Comparison of ENCODE assay signal across 25 cellular contexts in genomic region chr5:135138116-135138850, GRCh38.
DNase-seq lines count a peak whose midpoint lies in the region; ATAC-seq, FAIRE-seq and TF ChIP-seq lines count a peak whose summit lies in the region.
"Had no signal": no experiment of that assay in that cellular context is flagged by ENCODE, and none has a peak within 500 bp of the region (broad histone marks: within the 10 kb centered on the region; RNA-seq: fewer than 3 reads in every experiment).

No MANE protein-coding gene starts in this region.

- POLR2A ChIA-PET in A673 (lab: Charles Lee; ENCODE audit: low non-redundant PET): no interaction called here

- BruUV-seq in A673 (replicated peaks; lab: Mats Ljungman, UMichigan): no TSS peak

- TF ChIP-seq CTCF in colonic mucosa (IDR thresholded peaks at IDR 0.05) (no peak), A673 (conservative IDR thresholded peaks at IDR 0.05; ENCODE audit: low read depth, low read length) (no peak)

- no peak for ATAC-seq in GM18907 (IDR thresholded peaks at IDR 0.05; ENCODE audit: unreplicated experiment)
- ATAC-seq: gastroesophageal sphincter; left lung; sciatic nerve; stimulated activated naive CD8-positive, alpha-beta T cell treated with anti-CD3 and anti-CD28 coated beads, Interleukin-15, amount 100 ng/mL, for 72 hours; T-cell had no signal

- H3K27me3 ChIP-seq in MG63 (no peaks in the 10 kb centered on the region), colonic mucosa (no peaks in the 10 kb centered on the region), muscle layer of colon (ENCODE audit: control insufficient read depth in 1 of 2, insufficient read depth in 2 of 2, low read length in 2 of 2) (no peaks in the 10 kb centered on the region), A673 (replicated peaks; ENCODE audit: insufficient read depth, low read depth, low read length, poor library complexity) (no peaks in the 10 kb centered on the region)
- H3K27me3 ChIP-seq: ascending aorta, gastroesophageal sphincter, uterus had no signal

- peaks cover 12% of the 10 kb centered on the region for H3K4me1 ChIP-seq in colonic mucosa
- peaks cover 36% of the 10 kb centered on the region for H3K4me1 ChIP-seq in muscle layer of colon (ENCODE audit: insufficient read depth, low read length)
- no peaks in the 10 kb centered on the region for H3K4me1 ChIP-seq in A673 (ENCODE audit: insufficient read depth, low read length, poor library complexity, severe bottlenecking)
- H3K4me1 ChIP-seq: ascending aorta, uterus had no signal

- H3K27ac ChIP-seq in colonic mucosa (peak overlapping the region; percentile 38), muscle layer of colon (ENCODE audit: low read depth, low read length) (peak overlapping the region; percentile 38), A673 (ENCODE audit: low read depth, low read length, poor library complexity, severe bottlenecking) (no peak overlapping the region)
- H3K27ac ChIP-seq: ascending aorta, left lung had no signal

- H3K36me3 ChIP-seq in MG63 (no peaks in the 10 kb centered on the region), colonic mucosa (no peaks in the 10 kb centered on the region), muscle layer of colon (ENCODE audit: insufficient read depth, low read length) (no peaks in the 10 kb centered on the region), A673 (ENCODE audit: insufficient read depth, low read length, poor library complexity, severe bottlenecking) (no peaks in the 10 kb centered on the region)
- H3K36me3 ChIP-seq: ascending aorta, gastroesophageal sphincter, left lung, uterus had no signal

- intact Hi-C loops in colonic mucosa (cut with DNase I) (no loop called here), A673 (cut with micrococcal nuclease; ENCODE audit: unreplicated experiment) (no loop called here)

- H3K9ac ChIP-seq in colonic mucosa (ENCODE audit: low read depth in 2 of 2, low read length in 2 of 2) (no peak overlapping the region), muscle layer of colon (ENCODE audit: low read length) (no peak overlapping the region)

- CTCF ChIA-PET in A673 (lab: Charles Lee): no interaction called here

- DNase-seq in DMS53 treated with DMSO at 0.1 percent for 48 hours (lab: John Stamatoyannopoulos, UW; ENCODE audit: unreplicated experiment): peak; percentile 44
- peak; percentile 48 for DNase-seq in MG63
- DNase-seq in colonic mucosa: no peak
- DNase-seq in A673 (ENCODE audit: low spot score): no peak
- DNase-seq in frontal cortex (ENCODE audit: low spot score in 2 of 2): no peak
- DNase-seq in stimulated activated naive CD4-positive, alpha-beta T cell (lab: John Stamatoyannopoulos, UW): no peak
- DNase-seq: activated CD4-positive, alpha-beta memory T cell treated with anti-CD3 and anti-CD28 coated beads for 36 hours; activated naive CD4-positive, alpha-beta T cell treated with Interleukin-2 at 50 U/mL for 16 hours; AML-193; Karpas-422; left lung; NCI-H1417 treated with DMSO at 0.1 percent for 48 hours; occipital lobe; Right ventricle myocardium superior; stimulated activated CD4-positive, alpha-beta T cell treated with anti-CD3 and anti-CD28 coated beads, Interleukin-1b, Interleukin-23, amount 100 ng/mL, for 48 hours; stimulated activated naive CD8-positive, alpha-beta T cell treated with anti-CD3 and anti-CD28 coated beads, Interleukin-15, amount 100 ng/mL, for 72 hours; T-cell; uterus had no signal

- H3K9me3 ChIP-seq in MG63: no peaks in the 10 kb centered on the region
- no peaks in the 10 kb centered on the region for H3K9me3 ChIP-seq in colonic mucosa
- no peaks in the 10 kb centered on the region for H3K9me3 ChIP-seq in muscle layer of colon (ENCODE audit: low read length)
- no peaks in the 10 kb centered on the region for H3K9me3 ChIP-seq in A673 (ENCODE audit: low read depth, low read length, poor library complexity, severe bottlenecking)
- H3K9me3 ChIP-seq: ascending aorta, gastroesophageal sphincter, left lung, uterus had no signal

- FAIRE-seq in frontal cortex (lab: Jason Lieb, UNC): no peak
- FAIRE-seq: endometrium, G401.6 had no signal

- H3K4me3 ChIP-seq in MG63 (no peak overlapping the region), colonic mucosa (no peak overlapping the region), muscle layer of colon (ENCODE audit: low read depth in 1 of 2, low read length in 2 of 2) (no peak overlapping the region), A673 (ENCODE audit: low read depth, low read length, poor library complexity, severe bottlenecking) (no peak overlapping the region)
- H3K4me3 ChIP-seq: ascending aorta, gastroesophageal sphincter, left lung, uterus had no signal

Comparison
In these comparisons a context has a peak if more than half of its experiments do, and no peak if none do; other contexts are left out.
1. DNase-seq: peak in DMS53 treated with DMSO at 0.1 percent for 48 hours (single experiment) and MG63 (single experiment); none in colonic mucosa (single experiment), A673 (single experiment), frontal cortex (0 of 2) and stimulated activated naive CD4-positive, alpha-beta T cell (0 of 6).